Comparison of ENCODE assay signal across 10 cellular contexts in genomic region chr16:85448557-85449194, GRCh38.
A peak's percentile ranks its signal among the peaks of the same experiment; 100 is the strongest.
DNase-seq lines count a peak whose midpoint lies in the region; ATAC-seq and TF ChIP-seq lines count a peak whose summit lies in the region.
"Had no signal": no experiment of that assay in that cellular context is flagged by ENCODE, and none has a peak within 500 bp of the region (broad histone marks: within the 10 kb centered on the region; RNA-seq: fewer than 3 reads in every experiment).

No MANE protein-coding gene starts in this region.

- no peaks in the 10 kb centered on the region for H4K20me1 ChIP-seq in SK-N-SH (ENCODE audit: insufficient read depth)
- no peaks in the 10 kb centered on the region for H4K20me1 ChIP-seq in OCI-LY7 (ENCODE audit: insufficient read depth, low read length)

- no peak; the same call in 2 of the 3 replicates for ATAC-seq in SK-N-SH treated with all-trans-retinoic acid at 6 μM for 48 hours
- no peak for ATAC-seq in HG03045 (IDR thresholded peaks at IDR 0.05; ENCODE audit: unreplicated experiment)
- no peak for ATAC-seq in HG02870 (IDR thresholded peaks at IDR 0.05; ENCODE audit: unreplicated experiment)
- ATAC-seq: A549 had no signal

- CTCF ChIA-PET in SK-N-SH (lab: Yijun Ruan, JAX) (interaction anchor here (0.7 to 2.8 kb wide), 13 partner anchors 13 to 334 kb away, joined by 3 to 9 read pairs (median 7); no protein-coding TSS in a partner anchor), OCI-LY7 (lab: Charles Lee; ENCODE audit: unreplicated experiment) (interaction anchor here (0.6 to 3.2 kb wide), 3 partner anchors 105 to 168 kb away, joined by 5 to 16 read pairs (median 5); no protein-coding TSS in a partner anchor)

- no peaks in the 10 kb centered on the region for H3K36me3 ChIP-seq in SK-N-SH (replicated peaks in 1 of 2; ENCODE audit: control insufficient read depth in 1 of 2, insufficient read depth in 2 of 2, low read length in 1 of 2)
- H3K36me3 ChIP-seq in OCI-LY7 (ENCODE audit: insufficient read depth, low read length): no peaks in the 10 kb centered on the region
- H3K36me3 ChIP-seq in stomach: no peaks in the 10 kb centered on the region

- no peaks in the 10 kb centered on the region for H3K9me3 ChIP-seq in SK-N-SH
- H3K9me3 ChIP-seq in OCI-LY7 (ENCODE audit: low read length): no peaks in the 10 kb centered on the region
- H3K9me3 ChIP-seq in stomach: no peaks in the 10 kb centered on the region
- H3K9me3 ChIP-seq: A549 had no signal

- H2AFZ ChIP-seq in SK-N-SH (ENCODE audit: low read depth) (no peak overlapping the region), OCI-LY7 (ENCODE audit: low read length) (peak overlapping the region; percentile 77; the same call in 1 of the 2 replicates)

- BruUV-seq in OCI-LY7 (replicated peaks; lab: Mats Ljungman, UMichigan): TSS peak; percentile 69

- TF ChIP-seq RAD21 in SK-N-SH (IDR thresholded peaks at IDR 0.05; ENCODE audit: low read length): no peak

- H3K4me2 ChIP-seq in SK-N-SH (no peak overlapping the region), OCI-LY7 (ENCODE audit: low read length) (peak overlapping the region; percentile 70)
- H3K4me2 ChIP-seq: A549 had no signal

- no peaks in the 10 kb centered on the region for H3K79me2 ChIP-seq in SK-N-SH (ENCODE audit: insufficient read depth)
- H3K79me2 ChIP-seq in OCI-LY7 (ENCODE audit: insufficient read depth, low read depth, low read length): no peaks in the 10 kb centered on the region

- intact Hi-C loops in OCI-LY7 (cut with micrococcal nuclease; ENCODE audit: unreplicated experiment): loop anchor here (1.0 to 5.0 kb wide), 4 partner anchors 109 to 240 kb away; partner anchors contain the start of gene GINS2
- intact Hi-C loops in stomach (cut with DNase I; ENCODE audit: low total_unique reads): no loop called here

- H3K9me2 ChIP-seq in SK-N-SH: no peaks in the 10 kb centered on the region
- no peaks in the 10 kb centered on the region for H3K9me2 ChIP-seq in OCI-LY7 (ENCODE audit: insufficient read depth, low read length)

- no peak for TF ChIP-seq POLR2A in stomach (IDR thresholded peaks at IDR 0.05)

- 73% methylated on average over 22 of the region's 30 CpGs for WGBS in SK-N-SH (ENCODE audit: low lambda C conversion rate)
- WGBS in stomach, 5 donors: 15 to 36% (median 23%) methylated on average over 18 to 30 of the region's 30 CpGs

- POLR2A ChIA-PET in SK-N-SH (lab: Yijun Ruan, JAX) (interaction anchor here (0.8 to 1.8 kb wide), 7 partner anchors 13 to 106 kb away, joined by 3 to 6 read pairs (median 3); no protein-coding TSS in a partner anchor), OCI-LY7 (lab: Charles Lee) (interaction anchor here (0.5 to 1.1 kb wide), 3 partner anchors 11 to 1643 kb away, joined by 3 to 4 read pairs (median 3); no protein-coding TSS in a partner anchor)

- H3K27ac ChIP-seq in SK-N-SH (ENCODE audit: low read depth in 2 of 2, low read length in 1 of 2) (peak overlapping the region in 1 of 2 experiments; percentile 97; a peak in 2 of 4 replicates), OCI-LY7 (ENCODE audit: low read depth, low read length, poor library complexity, severe bottlenecking) (peak overlapping the region; percentile 86), stomach (peak overlapping the region; percentile 76 to 82 (median 79))
- H3K27ac ChIP-seq: A549 had no signal

- no peak; a peak in 1 of 4 replicates for TF ChIP-seq EP300 in SK-N-SH (IDR thresholded peaks at IDR 0.05; ENCODE audit: borderline replicate concordance in 1 of 2, low read depth in 1 of 2, low read length in 1 of 2)
- no peak for TF ChIP-seq EP300 in stomach (IDR thresholded peaks at IDR 0.05)

- H3K4me1 ChIP-seq in SK-N-SH (ENCODE audit: control insufficient read depth in 1 of 2, insufficient read depth in 2 of 2, low read depth in 1 of 2, low read length in 1 of 2) (peaks cover 0 to 72% of the 10 kb centered on the region in 2 experiments; a peak in 2 of 4 replicates), OCI-LY7 (ENCODE audit: insufficient read depth, low read length, poor library complexity, severe bottlenecking) (peaks cover 61% of the 10 kb centered on the region), stomach (peaks cover 66 to 74% (median 72%) of the 10 kb centered on the region in 4 donors)
- H3K4me1 ChIP-seq: A549 had no signal

- H3K4me3 ChIP-seq in SK-N-SH (ENCODE audit: low read depth in 2 of 2, low read length in 1 of 2) (no peak overlapping the region), OCI-LY7 (ENCODE audit: low read depth, low read length, poor library complexity, severe bottlenecking) (peak overlapping the region; percentile 18), stomach (no peak overlapping the region)
- H3K4me3 ChIP-seq: A549 had no signal

- H3K27me3 ChIP-seq in SK-N-SH (ENCODE audit: insufficient read depth): no peaks in the 10 kb centered on the region
- H3K27me3 ChIP-seq in stomach: no peaks in the 10 kb centered on the region

- DNase-seq in SK-N-SH (peak; percentile 86), OCI-LY7 (ENCODE audit: low spot score) (peak; percentile 87), stomach (peak; percentile 84), hepatic stellate cell (ENCODE audit: low spot score) (no peak)
- peak; percentile 13 for DNase-seq in effector CD4-positive, alpha-beta T cell
- DNase-seq: IMR-90 had no signal

- no peaks in the 10 kb centered on the region for H3F3A ChIP-seq in SK-N-SH (replicated peaks; ENCODE audit: insufficient read depth)

- no peak overlapping the region for H3K9ac ChIP-seq in SK-N-SH

- no peak for TF ChIP-seq CTCF in SK-N-SH (IDR thresholded peaks at IDR 0.05)
- no peak for TF ChIP-seq CTCF in OCI-LY7 (conservative IDR thresholded peaks at IDR 0.05; ENCODE audit: low read length)
- no peak for TF ChIP-seq CTCF in stomach (IDR thresholded peaks at IDR 0.05)

TF ChIP-seq in SK-N-SH, 30 proteins besides CTCF, POLR2A, EP300 and RAD21:
- TF ChIP-seq FOXM1 (IDR thresholded peaks at IDR 0.05; ENCODE audit: low read depth): no peak
- TF ChIP-seq FOXJ3 (CRISPR knock-in tag; IDR thresholded peaks at IDR 0.05): peak; percentile 30; the same call in 1 of the 2 replicates
- TF ChIP-seq GATA2 (CRISPR knock-in tag; IDR thresholded peaks at IDR 0.05): peak; percentile 52

TF ChIP-seq in SK-N-SH treated with all-trans-retinoic acid at 6 μM for 48 hours, 23 proteins besides CTCF, POLR2A, EP300 and RAD21 (continues in another document):
- no peak for TF ChIP-seq OSR1 (CRISPR knock-in tag; IDR thresholded peaks at IDR 0.05)
- TF ChIP-seq, protein P1, sequence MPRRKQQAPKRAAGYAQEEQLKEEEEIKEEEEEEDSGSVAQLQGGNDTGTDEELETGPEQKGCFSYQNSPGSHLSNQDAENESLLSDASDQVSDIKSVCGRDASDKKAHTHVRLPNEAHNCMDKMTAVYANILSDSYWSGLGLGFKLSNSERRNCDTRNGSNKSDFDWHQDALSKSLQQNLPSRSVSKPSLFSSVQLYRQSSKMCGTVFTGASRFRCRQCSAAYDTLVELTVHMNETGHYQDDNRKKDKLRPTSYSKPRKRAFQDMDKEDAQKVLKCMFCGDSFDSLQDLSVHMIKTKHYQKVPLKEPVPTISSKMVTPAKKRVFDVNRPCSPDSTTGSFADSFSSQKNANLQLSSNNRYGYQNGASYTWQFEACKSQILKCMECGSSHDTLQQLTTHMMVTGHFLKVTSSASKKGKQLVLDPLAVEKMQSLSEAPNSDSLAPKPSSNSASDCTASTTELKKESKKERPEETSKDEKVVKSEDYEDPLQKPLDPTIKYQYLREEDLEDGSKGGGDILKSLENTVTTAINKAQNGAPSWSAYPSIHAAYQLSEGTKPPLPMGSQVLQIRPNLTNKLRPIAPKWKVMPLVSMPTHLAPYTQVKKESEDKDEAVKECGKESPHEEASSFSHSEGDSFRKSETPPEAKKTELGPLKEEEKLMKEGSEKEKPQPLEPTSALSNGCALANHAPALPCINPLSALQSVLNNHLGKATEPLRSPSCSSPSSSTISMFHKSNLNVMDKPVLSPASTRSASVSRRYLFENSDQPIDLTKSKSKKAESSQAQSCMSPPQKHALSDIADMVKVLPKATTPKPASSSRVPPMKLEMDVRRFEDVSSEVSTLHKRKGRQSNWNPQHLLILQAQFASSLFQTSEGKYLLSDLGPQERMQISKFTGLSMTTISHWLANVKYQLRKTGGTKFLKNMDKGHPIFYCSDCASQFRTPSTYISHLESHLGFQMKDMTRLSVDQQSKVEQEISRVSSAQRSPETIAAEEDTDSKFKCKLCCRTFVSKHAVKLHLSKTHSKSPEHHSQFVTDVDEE (CRISPR knock-in tag; IDR thresholded peaks at IDR 0.05): no peak
- no peak for TF ChIP-seq TCF4 (CRISPR knock-in tag; IDR thresholded peaks at IDR 0.05; ENCODE audit: borderline replicate concordance)
- no peak for TF ChIP-seq ISL1 (CRISPR knock-in tag; IDR thresholded peaks at IDR 0.05)
- no peak for TF ChIP-seq ZFP3 (CRISPR knock-in tag; IDR thresholded peaks at IDR 0.05)
- TF ChIP-seq ZFP30 (CRISPR knock-in tag; IDR thresholded peaks at IDR 0.05): no peak
- no peak for TF ChIP-seq RARB (CRISPR knock-in tag; IDR thresholded peaks at IDR 0.05)
- TF ChIP-seq PATZ1 (CRISPR knock-in tag; IDR thresholded peaks at IDR 0.05; ENCODE audit: borderline replicate concordance): no peak
- no peak for TF ChIP-seq ARNTL (CRISPR knock-in tag; IDR thresholded peaks at IDR 0.05; ENCODE audit: borderline replicate concordance, low read depth)
- TF ChIP-seq GLIS3 (CRISPR knock-in tag; IDR thresholded peaks at IDR 0.05): no peak
